ENCODE assay signal across 1 cellular context in the genomic region with DNA sequence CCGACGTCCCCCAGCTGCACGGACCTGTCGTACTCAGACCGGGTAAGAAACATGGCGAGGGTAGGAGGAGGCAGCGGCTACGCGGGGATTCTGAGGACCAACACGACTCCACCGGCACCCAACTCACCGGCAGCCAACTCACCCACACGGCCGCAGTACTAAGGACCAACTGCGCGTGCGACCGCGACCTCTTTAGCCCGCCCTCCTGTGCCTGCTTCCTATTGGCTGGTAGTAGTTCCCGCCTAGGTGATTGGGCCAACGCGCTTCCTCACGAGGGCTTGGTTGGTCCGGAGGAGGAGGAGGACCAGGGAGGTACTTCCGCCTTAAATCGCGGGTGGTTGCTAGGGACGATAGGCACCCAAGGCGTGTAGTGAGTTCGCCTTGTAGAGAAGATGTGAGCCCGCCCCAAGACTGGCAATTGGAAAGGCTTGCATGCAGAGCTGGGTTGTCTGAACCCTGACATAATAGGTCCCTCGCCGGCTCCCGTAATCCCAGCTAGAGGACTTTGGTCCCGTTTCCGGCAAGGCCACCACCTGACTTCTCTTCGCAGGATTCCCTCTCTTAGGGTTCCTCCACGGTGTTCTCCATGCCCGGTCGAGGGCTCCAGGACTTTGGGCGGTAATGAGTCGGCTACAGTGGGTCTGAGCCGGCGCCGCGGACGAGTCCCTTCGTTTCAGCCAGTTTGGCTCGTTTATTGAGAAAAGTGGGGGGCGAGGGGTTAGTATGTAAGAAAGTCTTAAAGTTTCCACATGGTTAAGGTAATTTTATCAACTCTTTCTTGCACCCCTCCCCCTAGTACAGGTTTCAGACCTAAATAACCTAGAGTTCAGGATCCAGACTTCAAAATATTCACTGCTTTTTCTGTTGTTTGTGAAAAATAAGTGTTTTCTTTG.
TF ChIP-seq lines count a peak whose summit lies in the region.

A gene (minus strand): TSS at position 171 of the 893 bp plus-strand sequence. CDS start 118 bp downstream, at position 53.

TF ChIP-seq in GM12878, 131 proteins besides CTCF, POLR2A, EP300 and RAD21 (continued from another document and continues in another):
- no peak for TF ChIP-seq ZBED1 (IDR thresholded peaks at IDR 0.05; ENCODE audit: borderline replicate concordance)
- no peak for TF ChIP-seq BRCA1 (IDR thresholded peaks at IDR 0.05; ENCODE audit: low read depth, low read length)
- TF ChIP-seq, protein P1, sequence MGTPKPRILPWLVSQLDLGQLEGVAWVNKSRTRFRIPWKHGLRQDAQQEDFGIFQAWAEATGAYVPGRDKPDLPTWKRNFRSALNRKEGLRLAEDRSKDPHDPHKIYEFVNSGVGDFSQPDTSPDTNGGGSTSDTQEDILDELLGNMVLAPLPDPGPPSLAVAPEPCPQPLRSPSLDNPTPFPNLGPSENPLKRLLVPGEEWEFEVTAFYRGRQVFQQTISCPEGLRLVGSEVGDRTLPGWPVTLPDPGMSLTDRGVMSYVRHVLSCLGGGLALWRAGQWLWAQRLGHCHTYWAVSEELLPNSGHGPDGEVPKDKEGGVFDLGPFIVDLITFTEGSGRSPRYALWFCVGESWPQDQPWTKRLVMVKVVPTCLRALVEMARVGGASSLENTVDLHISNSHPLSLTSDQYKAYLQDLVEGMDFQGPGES (IDR thresholded peaks at IDR 0.05), result peak; percentile 80
- TF ChIP-seq, protein P2, sequence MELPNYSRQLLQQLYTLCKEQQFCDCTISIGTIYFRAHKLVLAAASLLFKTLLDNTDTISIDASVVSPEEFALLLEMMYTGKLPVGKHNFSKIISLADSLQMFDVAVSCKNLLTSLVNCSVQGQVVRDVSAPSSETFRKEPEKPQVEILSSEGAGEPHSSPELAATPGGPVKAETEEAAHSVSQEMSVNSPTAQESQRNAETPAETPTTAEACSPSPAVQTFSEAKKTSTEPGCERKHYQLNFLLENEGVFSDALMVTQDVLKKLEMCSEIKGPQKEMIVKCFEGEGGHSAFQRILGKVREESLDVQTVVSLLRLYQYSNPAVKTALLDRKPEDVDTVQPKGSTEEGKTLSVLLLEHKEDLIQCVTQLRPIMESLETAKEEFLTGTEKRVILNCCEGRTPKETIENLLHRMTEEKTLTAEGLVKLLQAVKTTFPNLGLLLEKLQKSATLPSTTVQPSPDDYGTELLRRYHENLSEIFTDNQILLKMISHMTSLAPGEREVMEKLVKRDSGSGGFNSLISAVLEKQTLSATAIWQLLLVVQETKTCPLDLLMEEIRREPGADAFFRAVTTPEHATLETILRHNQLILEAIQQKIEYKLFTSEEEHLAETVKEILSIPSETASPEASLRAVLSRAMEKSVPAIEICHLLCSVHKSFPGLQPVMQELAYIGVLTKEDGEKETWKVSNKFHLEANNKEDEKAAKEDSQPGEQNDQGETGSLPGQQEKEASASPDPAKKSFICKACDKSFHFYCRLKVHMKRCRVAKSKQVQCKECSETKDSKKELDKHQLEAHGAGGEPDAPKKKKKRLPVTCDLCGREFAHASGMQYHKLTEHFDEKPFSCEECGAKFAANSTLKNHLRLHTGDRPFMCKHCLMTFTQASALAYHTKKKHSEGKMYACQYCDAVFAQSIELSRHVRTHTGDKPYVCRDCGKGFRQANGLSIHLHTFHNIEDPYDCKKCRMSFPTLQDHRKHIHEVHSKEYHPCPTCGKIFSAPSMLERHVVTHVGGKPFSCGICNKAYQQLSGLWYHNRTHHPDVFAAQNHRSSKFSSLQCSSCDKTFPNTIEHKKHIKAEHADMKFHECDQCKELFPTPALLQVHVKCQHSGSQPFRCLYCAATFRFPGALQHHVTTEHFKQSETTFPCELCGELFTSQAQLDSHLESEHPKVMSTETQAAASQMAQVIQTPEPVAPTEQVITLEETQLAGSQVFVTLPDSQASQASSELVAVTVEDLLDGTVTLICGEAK (IDR thresholded peaks at IDR 0.05; ENCODE audit: borderline replicate concordance), result peak; percentile 89
- TF ChIP-seq SUZ12 (IDR thresholded peaks at IDR 0.05; ENCODE audit: unreplicated experiment), result no peak
- peak; percentile 79; the same call in 1 of the 2 replicates for TF ChIP-seq CREB1 (IDR thresholded peaks at IDR 0.05; ENCODE audit: low read depth)
- TF ChIP-seq ZNF274 (IDR thresholded peaks at IDR 0.05; ENCODE audit: insufficient read depth, insufficient read length), result no peak
- TF ChIP-seq POU2F2 (IDR thresholded peaks at IDR 0.05; ENCODE audit: borderline replicate concordance, low read depth, low read length), result no peak; the same call in 2 of the 3 replicates
- peak; percentile 24; the same call in 1 of the 2 replicates for TF ChIP-seq ZNF207 (IDR thresholded peaks at IDR 0.05; ENCODE audit: borderline replicate concordance)
- TF ChIP-seq STAT3 (IDR thresholded peaks at IDR 0.05; ENCODE audit: low read depth, low read length), result no peak
- no peak for TF ChIP-seq PAX8 (IDR thresholded peaks at IDR 0.05)
- TF ChIP-seq, protein P3, sequence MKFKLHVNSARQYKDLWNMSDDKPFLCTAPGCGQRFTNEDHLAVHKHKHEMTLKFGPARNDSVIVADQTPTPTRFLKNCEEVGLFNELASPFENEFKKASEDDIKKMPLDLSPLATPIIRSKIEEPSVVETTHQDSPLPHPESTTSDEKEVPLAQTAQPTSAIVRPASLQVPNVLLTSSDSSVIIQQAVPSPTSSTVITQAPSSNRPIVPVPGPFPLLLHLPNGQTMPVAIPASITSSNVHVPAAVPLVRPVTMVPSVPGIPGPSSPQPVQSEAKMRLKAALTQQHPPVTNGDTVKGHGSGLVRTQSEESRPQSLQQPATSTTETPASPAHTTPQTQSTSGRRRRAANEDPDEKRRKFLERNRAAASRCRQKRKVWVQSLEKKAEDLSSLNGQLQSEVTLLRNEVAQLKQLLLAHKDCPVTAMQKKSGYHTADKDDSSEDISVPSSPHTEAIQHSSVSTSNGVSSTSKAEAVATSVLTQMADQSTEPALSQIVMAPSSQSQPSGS (IDR thresholded peaks at IDR 0.05; ENCODE audit: low read length), result no peak
- TF ChIP-seq EGR1 (IDR thresholded peaks at IDR 0.05; ENCODE audit: borderline replicate concordance in 1 of 2, low read depth in 2 of 2, low read length in 2 of 2), result no peak
- TF ChIP-seq, protein P4, sequence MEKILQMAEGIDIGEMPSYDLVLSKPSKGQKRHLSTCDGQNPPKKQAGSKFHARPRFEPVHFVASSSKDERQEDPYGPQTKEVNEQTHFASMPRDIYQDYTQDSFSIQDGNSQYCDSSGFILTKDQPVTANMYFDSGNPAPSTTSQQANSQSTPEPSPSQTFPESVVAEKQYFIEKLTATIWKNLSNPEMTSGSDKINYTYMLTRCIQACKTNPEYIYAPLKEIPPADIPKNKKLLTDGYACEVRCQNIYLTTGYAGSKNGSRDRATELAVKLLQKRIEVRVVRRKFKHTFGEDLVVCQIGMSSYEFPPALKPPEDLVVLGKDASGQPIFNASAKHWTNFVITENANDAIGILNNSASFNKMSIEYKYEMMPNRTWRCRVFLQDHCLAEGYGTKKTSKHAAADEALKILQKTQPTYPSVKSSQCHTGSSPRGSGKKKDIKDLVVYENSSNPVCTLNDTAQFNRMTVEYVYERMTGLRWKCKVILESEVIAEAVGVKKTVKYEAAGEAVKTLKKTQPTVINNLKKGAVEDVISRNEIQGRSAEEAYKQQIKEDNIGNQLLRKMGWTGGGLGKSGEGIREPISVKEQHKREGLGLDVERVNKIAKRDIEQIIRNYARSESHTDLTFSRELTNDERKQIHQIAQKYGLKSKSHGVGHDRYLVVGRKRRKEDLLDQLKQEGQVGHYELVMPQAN (conservative IDR thresholded peaks at IDR 0.05), result peak; percentile 64
- TF ChIP-seq ATF7 (IDR thresholded peaks at IDR 0.05; ENCODE audit: low read depth), result no peak
- TF ChIP-seq CBFB (IDR thresholded peaks at IDR 0.05; ENCODE audit: low read depth), result peak; percentile 79; the same call in 1 of the 2 replicates
- no peak for TF ChIP-seq ZNF384 (IDR thresholded peaks at IDR 0.05; ENCODE audit: borderline replicate concordance, low read depth, low read length)
- peak; percentile 88 for TF ChIP-seq FOS (IDR thresholded peaks at IDR 0.05; ENCODE audit: borderline replicate concordance, extremely low read depth, insufficient read length)
- no peak for TF ChIP-seq CEBPB (IDR thresholded peaks at IDR 0.05; ENCODE audit: borderline replicate concordance in 1 of 2, low read depth in 2 of 2, low read length in 2 of 2)
- peak; percentile 82 for TF ChIP-seq NFYA (IDR thresholded peaks at IDR 0.05; ENCODE audit: borderline replicate concordance, low read depth, low read length)
- TF ChIP-seq, protein P5, sequence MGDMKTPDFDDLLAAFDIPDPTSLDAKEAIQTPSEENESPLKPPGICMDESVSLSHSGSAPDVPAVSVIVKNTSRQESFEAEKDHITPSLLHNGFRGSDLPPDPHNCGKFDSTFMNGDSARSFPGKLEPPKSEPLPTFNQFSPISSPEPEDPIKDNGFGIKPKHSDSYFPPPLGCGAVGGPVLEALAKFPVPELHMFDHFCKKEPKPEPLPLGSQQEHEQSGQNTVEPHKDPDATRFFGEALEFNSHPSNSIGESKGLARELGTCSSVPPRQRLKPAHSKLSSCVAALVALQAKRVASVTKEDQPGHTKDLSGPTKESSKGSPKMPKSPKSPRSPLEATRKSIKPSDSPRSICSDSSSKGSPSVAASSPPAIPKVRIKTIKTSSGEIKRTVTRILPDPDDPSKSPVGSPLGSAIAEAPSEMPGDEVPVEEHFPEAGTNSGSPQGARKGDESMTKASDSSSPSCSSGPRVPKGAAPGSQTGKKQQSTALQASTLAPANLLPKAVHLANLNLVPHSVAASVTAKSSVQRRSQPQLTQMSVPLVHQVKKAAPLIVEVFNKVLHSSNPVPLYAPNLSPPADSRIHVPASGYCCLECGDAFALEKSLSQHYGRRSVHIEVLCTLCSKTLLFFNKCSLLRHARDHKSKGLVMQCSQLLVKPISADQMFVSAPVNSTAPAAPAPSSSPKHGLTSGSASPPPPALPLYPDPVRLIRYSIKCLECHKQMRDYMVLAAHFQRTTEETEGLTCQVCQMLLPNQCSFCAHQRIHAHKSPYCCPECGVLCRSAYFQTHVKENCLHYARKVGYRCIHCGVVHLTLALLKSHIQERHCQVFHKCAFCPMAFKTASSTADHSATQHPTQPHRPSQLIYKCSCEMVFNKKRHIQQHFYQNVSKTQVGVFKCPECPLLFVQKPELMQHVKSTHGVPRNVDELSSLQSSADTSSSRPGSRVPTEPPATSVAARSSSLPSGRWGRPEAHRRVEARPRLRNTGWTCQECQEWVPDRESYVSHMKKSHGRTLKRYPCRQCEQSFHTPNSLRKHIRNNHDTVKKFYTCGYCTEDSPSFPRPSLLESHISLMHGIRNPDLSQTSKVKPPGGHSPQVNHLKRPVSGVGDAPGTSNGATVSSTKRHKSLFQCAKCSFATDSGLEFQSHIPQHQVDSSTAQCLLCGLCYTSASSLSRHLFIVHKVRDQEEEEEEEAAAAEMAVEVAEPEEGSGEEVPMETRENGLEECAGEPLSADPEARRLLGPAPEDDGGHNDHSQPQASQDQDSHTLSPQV (IDR thresholded peaks at IDR 0.05), result no peak
- TF ChIP-seq, protein P6, sequence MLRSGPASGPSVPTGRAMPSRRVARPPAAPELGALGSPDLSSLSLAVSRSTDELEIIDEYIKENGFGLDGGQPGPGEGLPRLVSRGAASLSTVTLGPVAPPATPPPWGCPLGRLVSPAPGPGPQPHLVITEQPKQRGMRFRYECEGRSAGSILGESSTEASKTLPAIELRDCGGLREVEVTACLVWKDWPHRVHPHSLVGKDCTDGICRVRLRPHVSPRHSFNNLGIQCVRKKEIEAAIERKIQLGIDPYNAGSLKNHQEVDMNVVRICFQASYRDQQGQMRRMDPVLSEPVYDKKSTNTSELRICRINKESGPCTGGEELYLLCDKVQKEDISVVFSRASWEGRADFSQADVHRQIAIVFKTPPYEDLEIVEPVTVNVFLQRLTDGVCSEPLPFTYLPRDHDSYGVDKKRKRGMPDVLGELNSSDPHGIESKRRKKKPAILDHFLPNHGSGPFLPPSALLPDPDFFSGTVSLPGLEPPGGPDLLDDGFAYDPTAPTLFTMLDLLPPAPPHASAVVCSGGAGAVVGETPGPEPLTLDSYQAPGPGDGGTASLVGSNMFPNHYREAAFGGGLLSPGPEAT (IDR thresholded peaks at IDR 0.05; ENCODE audit: low read depth), result no peak; the same call in 1 of the 2 replicates
- no peak for TF ChIP-seq KDM1A (IDR thresholded peaks at IDR 0.05; ENCODE audit: borderline replicate concordance)
- no peak; the same call in 1 of the 2 replicates for TF ChIP-seq TARDBP (IDR thresholded peaks at IDR 0.05; ENCODE audit: borderline replicate concordance)
- TF ChIP-seq GATAD2B (conservative IDR thresholded peaks at IDR 0.05; ENCODE audit: low read depth), result no peak
- peak; percentile 33; the same call in 1 of the 2 replicates for TF ChIP-seq MTA2 (IDR thresholded peaks at IDR 0.05; ENCODE audit: low read depth)
- TF ChIP-seq CBX3 (IDR thresholded peaks at IDR 0.05; ENCODE audit: borderline replicate concordance, low read depth), result no peak
- peak in 1 of 2 experiments; percentile 43; a peak in 1 of 4 replicates for TF ChIP-seq SRF (IDR thresholded peaks at IDR 0.05; ENCODE audit: low read depth in 2 of 2, low read length in 2 of 2)
- no peak for TF ChIP-seq LARP7 (IDR thresholded peaks at IDR 0.05)
- no peak for TF ChIP-seq JUNB (IDR thresholded peaks at IDR 0.05)
- no peak for TF ChIP-seq ASH2L (IDR thresholded peaks at IDR 0.05; ENCODE audit: borderline replicate concordance, low read depth)
- no peak for TF ChIP-seq IKZF2 (IDR thresholded peaks at IDR 0.05)
- peak; percentile 54; the same call in 1 of the 2 replicates for TF ChIP-seq SIN3A (IDR thresholded peaks at IDR 0.05; ENCODE audit: low read depth, low read length)
- peak; percentile 70; the same call in 1 of the 2 replicates for TF ChIP-seq TAF1 (IDR thresholded peaks at IDR 0.05; ENCODE audit: borderline replicate concordance, low read depth, low read length)
- TF ChIP-seq ESRRA (IDR thresholded peaks at IDR 0.05; ENCODE audit: low read length), result no peak
- TF ChIP-seq SP1 (IDR thresholded peaks at IDR 0.05; ENCODE audit: low read depth, low read length), result peak; percentile 98
- TF ChIP-seq BACH1 (IDR thresholded peaks at IDR 0.05; ENCODE audit: borderline replicate concordance), result 0 out of 2 replicates have a peak, but pooled peaks have one; percentile 69
- TF ChIP-seq, protein P7, sequence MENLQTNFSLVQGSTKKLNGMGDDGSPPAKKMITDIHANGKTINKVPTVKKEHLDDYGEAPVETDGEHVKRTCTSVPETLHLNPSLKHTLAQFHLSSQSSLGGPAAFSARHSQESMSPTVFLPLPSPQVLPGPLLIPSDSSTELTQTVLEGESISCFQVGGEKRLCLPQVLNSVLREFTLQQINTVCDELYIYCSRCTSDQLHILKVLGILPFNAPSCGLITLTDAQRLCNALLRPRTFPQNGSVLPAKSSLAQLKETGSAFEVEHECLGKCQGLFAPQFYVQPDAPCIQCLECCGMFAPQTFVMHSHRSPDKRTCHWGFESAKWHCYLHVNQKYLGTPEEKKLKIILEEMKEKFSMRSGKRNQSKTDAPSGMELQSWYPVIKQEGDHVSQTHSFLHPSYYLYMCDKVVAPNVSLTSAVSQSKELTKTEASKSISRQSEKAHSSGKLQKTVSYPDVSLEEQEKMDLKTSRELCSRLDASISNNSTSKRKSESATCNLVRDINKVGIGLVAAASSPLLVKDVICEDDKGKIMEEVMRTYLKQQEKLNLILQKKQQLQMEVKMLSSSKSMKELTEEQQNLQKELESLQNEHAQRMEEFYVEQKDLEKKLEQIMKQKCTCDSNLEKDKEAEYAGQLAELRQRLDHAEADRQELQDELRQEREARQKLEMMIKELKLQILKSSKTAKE (IDR thresholded peaks at IDR 0.05; ENCODE audit: low read depth, poor library complexity, severe bottlenecking), result no peak
- no peak for TF ChIP-seq DPF2 (IDR thresholded peaks at IDR 0.05)
- TF ChIP-seq NFXL1 (IDR thresholded peaks at IDR 0.05; ENCODE audit: borderline replicate concordance), result no peak
- peak; percentile 93 for TF ChIP-seq SMAD5 (IDR thresholded peaks at IDR 0.05; ENCODE audit: low read depth)
- peak; percentile 70 to 90 for TF ChIP-seq BHLHE40 (IDR thresholded peaks at IDR 0.05; ENCODE audit: borderline replicate concordance in 1 of 2, low read depth in 2 of 2, low read length in 1 of 2)
- TF ChIP-seq SMC3 (IDR thresholded peaks at IDR 0.05; ENCODE audit: borderline replicate concordance, low read length), result no peak
- no peak for TF ChIP-seq ZSCAN29 (IDR thresholded peaks at IDR 0.05)
- no peak for TF ChIP-seq TCF7 (IDR thresholded peaks at IDR 0.05; ENCODE audit: borderline replicate concordance)
